Comparison of ENCODE assay signal across 23 cellular contexts in the genomic region with DNA sequence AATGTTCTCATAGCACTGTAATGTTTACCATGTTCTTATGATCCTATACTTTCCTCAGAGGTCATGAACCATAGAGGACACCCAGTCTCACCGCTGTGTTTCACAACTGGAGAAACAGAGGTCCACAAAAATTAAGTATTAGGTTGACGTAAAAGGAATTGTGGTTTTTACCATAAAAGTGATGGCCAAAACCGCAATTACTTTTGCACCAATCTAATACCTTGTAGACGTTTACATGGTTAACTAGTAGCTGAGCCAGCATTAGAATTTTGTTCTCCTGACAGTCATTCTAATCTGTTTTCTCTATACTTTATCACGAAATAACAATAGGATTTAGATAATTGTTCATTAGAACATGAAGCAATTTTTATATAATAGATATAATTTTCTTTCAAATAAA.
A peak's percentile ranks its signal among the peaks of the same experiment; 100 is the strongest.
DNase-seq lines count a peak whose midpoint lies in the region; ATAC-seq, FAIRE-seq and TF ChIP-seq lines count a peak whose summit lies in the region.
"Had no signal": no experiment of that assay in that cellular context is flagged by ENCODE, and none has a peak within 500 bp of the region (broad histone marks: within the 10 kb centered on the region; RNA-seq: fewer than 3 reads in every experiment).

No MANE protein-coding gene starts in this region.

- no peak overlapping the region for H3K4me3 ChIP-seq in HepG2 (replicated peaks in 1 of 3; ENCODE audit: insufficient read depth in 1 of 3, low read depth in 2 of 3, low read length in 3 of 3)
- H3K4me3 ChIP-seq in right lobe of liver = no peak overlapping the region
- no peak overlapping the region for H3K4me3 ChIP-seq in fibroblast of villous mesenchyme (ENCODE audit: low read depth, low read length)
- H3K4me3 ChIP-seq: BLaER1 had no signal

- CTCF ChIA-PET in HepG2 (lab: Yijun Ruan, JAX; ENCODE audit: low intra/inter-chr PET ratio, low total read pairs) (no interaction called here), HEK293T (lab: Yijun Ruan, JAX) (no interaction called here)

- H3K27me3 ChIP-seq in HepG2 (ENCODE audit: control insufficient read depth in 1 of 2, insufficient read depth in 2 of 2, low read length in 2 of 2) (no peaks in the 10 kb centered on the region), right lobe of liver (no peaks in the 10 kb centered on the region)
- H3K27me3 ChIP-seq: BE2C, BLaER1 had no signal

- no peak for TF ChIP-seq POLR2A in HepG2 (IDR thresholded peaks at IDR 0.05; ENCODE audit: insufficient read depth in 1 of 2, low read depth in 2 of 2, low read length in 2 of 2)
- TF ChIP-seq POLR2A in right lobe of liver (IDR thresholded peaks at IDR 0.05) = no peak

- no peaks in the 10 kb centered on the region for H3K4me1 ChIP-seq in HepG2 (ENCODE audit: insufficient read depth, low read length)
- no peaks in the 10 kb centered on the region for H3K4me1 ChIP-seq in right lobe of liver
- H3K4me1 ChIP-seq: BE2C, BLaER1 had no signal

- H3K4me2 ChIP-seq in HepG2 (ENCODE audit: low read depth, low read length) = no peak overlapping the region
- H3K4me2 ChIP-seq: BLaER1 had no signal

- no peak for ATAC-seq in HepG2
- ATAC-seq in right lobe of liver = no peak

- 25% methylated on average over 5 of the region's 5 CpGs for WGBS in HepG2 (ENCODE audit: low lambda C conversion rate)
- 56% methylated on average over 5 of the region's 5 CpGs for WGBS in right lobe of liver (ENCODE audit: insufficient coverage, low coverage, low lambda C conversion rate, missing lambda C conversion rate)

- no peaks in the 10 kb centered on the region for H3K36me3 ChIP-seq in HepG2 (replicated peaks in 1 of 2; ENCODE audit: control insufficient read depth in 1 of 2, insufficient read depth in 2 of 2, low read length in 2 of 2)
- no peaks in the 10 kb centered on the region for H3K36me3 ChIP-seq in right lobe of liver
- H3K36me3 ChIP-seq: BE2C, BLaER1 had no signal

- H3K79me2 ChIP-seq in HepG2 (ENCODE audit: insufficient read depth, low read length) = no peaks in the 10 kb centered on the region

- intact Hi-C loops in HepG2 (cut with micrococcal nuclease; ENCODE audit: unreplicated experiment) = loop anchor here (5.0 kb wide), 1 partner anchor 176 kb away; no protein-coding TSS in a partner anchor
- intact Hi-C loops in right lobe of liver (cut with DNase I) = no loop called here

- FAIRE-seq in HepG2 (lab: Jason Lieb, UNC) = no peak
- FAIRE-seq: GM12891 had no signal

- no peak for TF ChIP-seq EP300 in HepG2 (IDR thresholded peaks at IDR 0.05; ENCODE audit: low read depth in 2 of 2, low read length in 2 of 2)
- TF ChIP-seq EP300 in HepG2 (CRISPR knock-in tag; IDR thresholded peaks at IDR 0.05; ENCODE audit: borderline replicate concordance) = no peak

- TF ChIP-seq RAD21 in HepG2 (CRISPR knock-in tag; IDR thresholded peaks at IDR 0.05) = no peak

- H3K27ac ChIP-seq in HepG2 (ENCODE audit: extremely low read length, insufficient read depth, low read length) = no peak overlapping the region
- no peak overlapping the region for H3K27ac ChIP-seq in right lobe of liver
- H3K27ac ChIP-seq: BLaER1 had no signal

- H4K20me1 ChIP-seq in HepG2 (ENCODE audit: insufficient read depth, low read length) = no peaks in the 10 kb centered on the region
- H4K20me1 ChIP-seq: BLaER1 had no signal

- BruUV-seq in HepG2 (replicated peaks; lab: Mats Ljungman, UMichigan) = no TSS peak

- H3K9me3 ChIP-seq in HepG2 (ENCODE audit: low read length) (no peaks in the 10 kb centered on the region), right lobe of liver (no peaks in the 10 kb centered on the region)
- H3K9me3 ChIP-seq: BE2C, BLaER1 had no signal

- POLR2A ChIA-PET in HepG2 (lab: Yijun Ruan, JAX) = no interaction called here
- POLR2A ChIA-PET in HEK293T (lab: Yijun Ruan, JAX) = no interaction called here

- TF ChIP-seq CTCF in HepG2 (CRISPR knock-in tag; IDR thresholded peaks at IDR 0.05) (no peak), right lobe of liver (IDR thresholded peaks at IDR 0.05) (no peak), fibroblast of villous mesenchyme (IDR thresholded peaks at IDR 0.05; ENCODE audit: insufficient read depth, low read depth, low read length) (no peak), GM20000 (IDR thresholded peaks at IDR 0.05; ENCODE audit: extremely low read depth, missing control alignments) (no peak)

- in situ Hi-C loops in HepG2 (cut with HindIII; ENCODE audit: extremely low pct_ligation_motif_present, low pct_unique_long_range_greater_than_20kb) = no loop called here

- H2AFZ ChIP-seq in HepG2 (ENCODE audit: low read length) = no peak overlapping the region

- no peak overlapping the region for H3K9ac ChIP-seq in HepG2 (ENCODE audit: insufficient read depth, low read depth, low read length)
- H3K9ac ChIP-seq: BLaER1 had no signal

- DNase-seq in HepG2 (ENCODE audit: low spot score) (no peak), right lobe of liver (no peak), HEK293T (ENCODE audit: extremely low spot score) (no peak), fibroblast of villous mesenchyme (ENCODE audit: low read depth) (peak; percentile 42), kidney glomerular epithelial cell (lab: John Stamatoyannopoulos, UW) (no peak), GM20000 (ENCODE audit: low spot score) (no peak)
- no peak for DNase-seq in activated T-cell treated with anti-CD3 and anti-CD28 coated beads, Interleukin-2, amount 50 U/mL, for 1 hour
- DNase-seq: 8988T; ACHN; BE2C; C1 segment of cervical spinal cord; CD4-positive, alpha-beta memory T cell; CD4-positive, CD25-positive, alpha-beta regulatory T cell; CD8-positive, alpha-beta memory T cell; COR-L47; DMS 273 treated with DMSO at 0.1 percent for 48 hours; DMS153; DMS79; DND-41; EL; GDM1 had no signal

TF ChIP-seq in HepG2, 621 proteins besides CTCF, POLR2A, EP300 and RAD21 (continues in another document):
- TF ChIP-seq NFIC (IDR thresholded peaks at IDR 0.05; ENCODE audit: low read length) = no peak

TF ChIP-seq in HEK293T, 16 proteins besides CTCF, POLR2A, EP300 and RAD21:
- TF ChIP-seq ELF4 (IDR thresholded peaks at IDR 0.05) (peak; percentile 64), PKNOX1 (IDR thresholded peaks at IDR 0.05) (no peak)
